In genomic region chr5:36426070-36426469, GRCh38 we compare ENCODE assay signal across 2 cellular contexts.
A peak's percentile ranks its signal among the peaks of the same experiment; 100 is the strongest.
DNase-seq lines count a peak whose midpoint lies in the region; ATAC-seq, FAIRE-seq and TF ChIP-seq lines count a peak whose summit lies in the region.
"Not testable (repeated sequence)": the region's sequence is repeated elsewhere in the genome, so short reads cannot be mapped to it uniquely, and the experiment has no call there.

No MANE protein-coding gene starts in this region.

- not testable (repeated sequence) for H3K36me3 ChIP-seq in HEK293 (ENCODE audit: control insufficient read depth in 2 of 2, insufficient read depth in 1 of 2, low read length in 2 of 2); K562 (ENCODE audit: control insufficient read depth, insufficient read depth, low read length)

- not testable (repeated sequence) for DNase-seq in K562 (ENCODE audit: extremely low read depth in 1 of 4, low spot score in 3 of 4)

- H3K27ac ChIP-seq in HEK293 (ENCODE audit: extremely low read depth, low read depth, low read length); K562 (ENCODE audit: extremely low read depth, low read depth, low read length): not testable (repeated sequence)

- 19% methylated on average over 2 of the region's 2 CpGs for WGBS in K562 (ENCODE audit: insufficient coverage, low coverage, missing lambda C conversion rate)

- BruUV-seq in K562 (replicated peaks; lab: Mats Ljungman, UMichigan): not testable (repeated sequence)

- not testable (repeated sequence) for H3K79me2 ChIP-seq in K562 (ENCODE audit: control insufficient read depth, insufficient read depth, low read length)

- not testable (repeated sequence) for FAIRE-seq in K562 (lab: Jason Lieb, UNC)

- CTCF ChIA-PET in HEK293 (lab: Yijun Ruan, JAX): interaction anchor here (1.3 to 14.5 kb wide), 3 partner anchors 9 to 268 kb away, joined by 3 to 352 read pairs (median 31); no protein-coding TSS in a partner anchor
- CTCF ChIA-PET in K562 (lab: Yijun Ruan, JAX; ENCODE audit: low intra/inter-chr PET ratio): not testable (repeated sequence)

- H3K9ac ChIP-seq in K562 (ENCODE audit: insufficient read depth in 1 of 2, low read depth in 2 of 2, low read length in 2 of 2): not testable (repeated sequence)

- intact Hi-C loops in K562 (cut with micrococcal nuclease): not testable (repeated sequence)

- TF ChIP-seq RAD21 in K562 (CRISPR knock-in tag; conservative IDR thresholded peaks at IDR 0.05 in 1 of 2, IDR thresholded peaks at IDR 0.05 in 1 of 2): not testable (repeated sequence)

- H3K4me1 ChIP-seq in HEK293 (ENCODE audit: control insufficient read depth, insufficient read depth, low read length); K562 (replicated peaks in 1 of 2; ENCODE audit: control insufficient read depth in 2 of 2, insufficient read depth in 2 of 2, low read length in 2 of 2): not testable (repeated sequence)

- H3K27me3 ChIP-seq in K562 (ENCODE audit: control insufficient read depth in 2 of 2, insufficient read depth in 2 of 2, low read length in 2 of 2): not testable (repeated sequence)

- H3K9me3 ChIP-seq in HEK293 (ENCODE audit: control insufficient read depth, insufficient read depth, low read depth, low read length); K562 (replicated peaks; ENCODE audit: control insufficient read depth, insufficient read depth, low read depth, low read length): not testable (repeated sequence)

- POLR2A ChIA-PET in HEK293 (lab: Yijun Ruan, JAX): not testable (repeated sequence)
- POLR2A ChIA-PET in K562 (lab: Yijun Ruan, JAX): interaction anchor here (0.6 kb wide), 1 partner anchor 16 kb away, joined by 3 read pairs; no protein-coding TSS in a partner anchor

- not testable (repeated sequence) for H3K4me3 ChIP-seq in HEK293 (ENCODE audit: low read depth, low read length); K562

- not testable (repeated sequence) for TF ChIP-seq POLR2A in K562 (conservative IDR thresholded peaks at IDR 0.05)

- in situ Hi-C loops in K562 (cut with MboI): not testable (repeated sequence)

- not testable (repeated sequence) for ATAC-seq in K562

- not testable (repeated sequence) for H3K9me1 ChIP-seq in K562 (ENCODE audit: control insufficient read depth, insufficient read depth, low read length)

- TF ChIP-seq CTCF in HEK293 (tag by site-specific recombination; IDR thresholded peaks at IDR 0.05); K562 (IDR thresholded peaks at IDR 0.05 in 2 of 3, conservative IDR thresholded peaks at IDR 0.05 in 1 of 3; ENCODE audit: insufficient read depth in 2 of 3, low read depth in 1 of 3, low read length in 3 of 3): not testable (repeated sequence)

- not testable (repeated sequence) for H4K20me1 ChIP-seq in K562 (replicated peaks; ENCODE audit: control insufficient read depth, insufficient read depth, low read length)

- H3K4me2 ChIP-seq in K562 (ENCODE audit: insufficient read depth, low read length): not testable (repeated sequence)

- not testable (repeated sequence) for TF ChIP-seq EP300 in K562 (IDR thresholded peaks at IDR 0.05; ENCODE audit: low read length)

- H2AFZ ChIP-seq in K562 (ENCODE audit: low read depth, low read length): not testable (repeated sequence)

TF ChIP-seq in HEK293, 187 proteins besides CTCF, POLR2A, EP300 and RAD21:
- TF ChIP-seq, protein P1, sequence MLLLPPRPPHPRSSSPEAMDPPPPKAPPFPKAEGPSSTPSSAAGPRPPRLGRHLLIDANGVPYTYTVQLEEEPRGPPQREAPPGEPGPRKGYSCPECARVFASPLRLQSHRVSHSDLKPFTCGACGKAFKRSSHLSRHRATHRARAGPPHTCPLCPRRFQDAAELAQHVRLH (tag by site-specific recombination; IDR thresholded peaks at IDR 0.05): peak; percentile 81
- TF ChIP-seq ZNF146 (tag by site-specific recombination; IDR thresholded peaks at IDR 0.05): peak; percentile 94

TF ChIP-seq in K562, 482 proteins besides CTCF, POLR2A, EP300 and RAD21:
- TF ChIP-seq ZNF146 (CRISPR knock-in tag; IDR thresholded peaks at IDR 0.05; ENCODE audit: unreplicated experiment) (peak; percentile 73), BCOR (IDR thresholded peaks at IDR 0.05) (peak; percentile 17; the same call in 1 of the 2 replicates), RBM25 (IDR thresholded peaks at IDR 0.05; ENCODE audit: low read depth, low read length, severe bottlenecking) (peak; percentile 12)
